ENCODE assay signal across 8 cellular contexts in genomic region chr4:46270986-46271596, GRCh38.
A peak's percentile ranks its signal among the peaks of the same experiment; 100 is the strongest.
DNase-seq lines count a peak whose midpoint lies in the region; ATAC-seq lines count a peak whose summit lies in the region.

No MANE protein-coding gene starts in this region.

- H3K36me3 ChIP-seq in H7 (replicated peaks; ENCODE audit: control insufficient read depth, insufficient read depth, low read length): no peaks in the 10 kb centered on the region

- DNase-seq in DMS114 treated with DMSO at 0.1 percent for 48 hours (lab: John Stamatoyannopoulos, UW; ENCODE audit: unreplicated experiment) (peak; percentile 18), SK-N-DZ (ENCODE audit: low spot score) (peak; percentile 27), inferior parietal cortex (ENCODE audit: extremely low spot score) (peak; percentile 49), H7 (no peak), mucosa of gallbladder (ENCODE audit: low spot score) (no peak)

- H3K4me3 ChIP-seq in H7 (ENCODE audit: insufficient read depth, low read depth, low read length): no peak overlapping the region

- H3K27me3 ChIP-seq in H7 (ENCODE audit: control insufficient read depth, insufficient read depth, low read length): no peaks in the 10 kb centered on the region

- ATAC-seq in GM19395 (IDR thresholded peaks at IDR 0.05; ENCODE audit: unreplicated experiment) (peak; percentile 97), HG03558 (IDR thresholded peaks at IDR 0.05; ENCODE audit: extremely low read depth, unreplicated experiment) (peak; percentile 77), HG03097 (IDR thresholded peaks at IDR 0.05; ENCODE audit: low FRiP score, unreplicated experiment) (no peak)

Comparison
In these comparisons a context has a peak if more than half of its experiments do, and no peak if none do; other contexts are left out.
1. DNase-seq: peak in DMS114 treated with DMSO at 0.1 percent for 48 hours (single experiment), SK-N-DZ (single experiment) and inferior parietal cortex (single experiment); none in H7 (single experiment) and mucosa of gallbladder (single experiment).